Comparison of ENCODE assay signal across 13 cellular contexts in genomic region chr2:8409461-8410260, GRCh38.
A peak's percentile ranks its signal among the peaks of the same experiment; 100 is the strongest.
DNase-seq lines count a peak whose midpoint lies in the region; ATAC-seq and TF ChIP-seq lines count a peak whose summit lies in the region.
"Had no signal": no experiment of that assay in that cellular context is flagged by ENCODE, and none has a peak within 500 bp of the region (broad histone marks: within the 10 kb centered on the region; RNA-seq: fewer than 3 reads in every experiment).

No MANE protein-coding gene starts in this region.

- TF ChIP-seq CTCF in MM.1S (IDR thresholded peaks at IDR 0.05; ENCODE audit: low read length) (no peak), chondrocyte (IDR thresholded peaks at IDR 0.05) (no peak), transverse colon (IDR thresholded peaks at IDR 0.05) (no peak)

- in situ Hi-C loops in transverse colon (cut with MboI; ENCODE audit: low pct_ligation_motif_present in 1 of 4, low pct_unique_long_range_greater_than_20kb in 1 of 4, low sequenced_read_pairs in 3 of 4) = no loop called here

- TF ChIP-seq EP300 in transverse colon (IDR thresholded peaks at IDR 0.05; ENCODE audit: low read depth) = no peak

- no peak for DNase-seq in activated CD8-positive, alpha-beta memory T cell treated with anti-CD3 and anti-CD28 coated beads, Interleukin-2, amount 10 ng/mL, durations not matched to agents 7 days and 5 days
- no peak for DNase-seq in activated CD8-positive, alpha-beta memory T cell treated with anti-CD3 and anti-CD28 coated beads, Interleukin-2, amount 50 U/mL, for 48 hours
- DNase-seq in MM.1S (no peak), chondrocyte (ENCODE audit: low spot score) (no peak), renal cortical epithelial cell (ENCODE audit: low read depth) (peak; percentile 47), D341Med (ENCODE audit: low spot score) (no peak), cerebellum (ENCODE audit: low spot score) (no peak), transverse colon (no peak)
- DNase-seq: DND-41, esophagus squamous epithelium, upper lobe of right lung had no signal

- H2AFZ ChIP-seq in MM.1S (ENCODE audit: low read length) = no peak overlapping the region

- H3K36me3 Mint-ChIP-seq in activated CD8-positive, alpha-beta memory T cell treated with anti-CD3 and anti-CD28 coated beads, Interleukin-2, amount 10 ng/mL, durations not matched to agents 7 days and 5 days = peaks cover 2% of the 10 kb centered on the region
- no peaks in the 10 kb centered on the region for H3K36me3 Mint-ChIP-seq in chondrocyte (ENCODE audit: low read depth)
- H3K36me3 Mint-ChIP-seq: mesothelial cell of epicardium had no signal

- H4K20me1 ChIP-seq in MM.1S (ENCODE audit: insufficient read depth, low read length) = no peaks in the 10 kb centered on the region

- peaks cover 72% of the 10 kb centered on the region for H3K27me3 ChIP-seq in MM.1S (replicated peaks; ENCODE audit: insufficient read depth, low read length)
- H3K27me3 ChIP-seq in transverse colon = no peaks in the 10 kb centered on the region
- H3K27me3 ChIP-seq: esophagus squamous epithelium, upper lobe of right lung had no signal

- no peaks in the 10 kb centered on the region for H3K36me3 ChIP-seq in MM.1S (replicated peaks; ENCODE audit: insufficient read depth, low read length)
- H3K36me3 ChIP-seq in transverse colon = no peaks in the 10 kb centered on the region
- H3K36me3 ChIP-seq: esophagus squamous epithelium, upper lobe of right lung had no signal

- peaks cover 2% of the 10 kb centered on the region for H3K27me3 Mint-ChIP-seq in activated CD8-positive, alpha-beta memory T cell treated with anti-CD3 and anti-CD28 coated beads, Interleukin-2, amount 10 ng/mL, durations not matched to agents 7 days and 5 days
- H3K27me3 Mint-ChIP-seq in chondrocyte (ENCODE audit: low read depth) = peaks cover under 1% of the 10 kb centered on the region

- H3K4me3 ChIP-seq in MM.1S (ENCODE audit: low read length) (no peak overlapping the region), transverse colon (no peak overlapping the region)
- H3K4me3 ChIP-seq: esophagus squamous epithelium, upper lobe of right lung had no signal

- H3K27ac Mint-ChIP-seq in activated CD8-positive, alpha-beta memory T cell treated with anti-CD3 and anti-CD28 coated beads, Interleukin-2, amount 10 ng/mL, durations not matched to agents 7 days and 5 days = peak overlapping the region; percentile 81
- H3K27ac Mint-ChIP-seq in chondrocyte (ENCODE audit: unreplicated experiment) = peak overlapping the region; percentile 9
- H3K27ac Mint-ChIP-seq: mesothelial cell of epicardium had no signal

- H3K79me2 ChIP-seq in MM.1S (ENCODE audit: low read length) = no peaks in the 10 kb centered on the region

- TF ChIP-seq POLR2A in transverse colon (IDR thresholded peaks at IDR 0.05) = no peak

- H3K4me1 ChIP-seq in MM.1S (ENCODE audit: low read length) (peaks cover 16% of the 10 kb centered on the region), transverse colon (peaks cover 0 to 37% (median 17%) of the 10 kb centered on the region in 4 donors)

- WGBS in transverse colon (ENCODE audit: low coverage in 1 of 2), 2 donors = 76 to 86% methylated on average over 1 to 5 of the region's 5 CpGs

- H3K9me2 ChIP-seq in MM.1S (replicated peaks; ENCODE audit: insufficient read depth, low read length) = no peaks in the 10 kb centered on the region

- peak overlapping the region; percentile 35; the same call in 1 of the 2 replicates for H3K4me2 ChIP-seq in MM.1S (ENCODE audit: low read depth, low read length)

- no peak overlapping the region for H3K4me3 Mint-ChIP-seq in activated CD8-positive, alpha-beta memory T cell treated with anti-CD3 and anti-CD28 coated beads, Interleukin-2, amount 10 ng/mL, durations not matched to agents 7 days and 5 days
- no peak overlapping the region for H3K4me3 Mint-ChIP-seq in chondrocyte (ENCODE audit: unreplicated experiment)
- H3K4me3 Mint-ChIP-seq: mesothelial cell of epicardium had no signal

- no peaks in the 10 kb centered on the region for H3K9me3 Mint-ChIP-seq in activated CD8-positive, alpha-beta memory T cell treated with anti-CD3 and anti-CD28 coated beads, Interleukin-2, amount 10 ng/mL, durations not matched to agents 7 days and 5 days (ENCODE audit: low read depth)
- peaks cover 6% of the 10 kb centered on the region for H3K9me3 Mint-ChIP-seq in chondrocyte (ENCODE audit: low read depth)

- peaks cover 26% of the 10 kb centered on the region for H3K4me1 Mint-ChIP-seq in activated CD8-positive, alpha-beta memory T cell treated with anti-CD3 and anti-CD28 coated beads, Interleukin-2, amount 10 ng/mL, durations not matched to agents 7 days and 5 days
- peaks cover 12% of the 10 kb centered on the region for H3K4me1 Mint-ChIP-seq in chondrocyte (ENCODE audit: low read depth)

- no peaks in the 10 kb centered on the region for H3K9me3 ChIP-seq in MM.1S (replicated peaks; ENCODE audit: insufficient read depth, low read length)
- no peaks in the 10 kb centered on the region for H3K9me3 ChIP-seq in transverse colon
- H3K9me3 ChIP-seq: esophagus squamous epithelium, upper lobe of right lung had no signal

- ATAC-seq in activated CD8-positive, alpha-beta memory T cell treated with anti-CD3 and anti-CD28 coated beads, Interleukin-2, amount 10 ng/mL, durations not matched to agents 7 days and 5 days = no peak
- ATAC-seq: SK-N-SH treated with all-trans-retinoic acid at 6 μM for 48 hours, upper lobe of right lung had no signal

- no peak overlapping the region for H3K9ac ChIP-seq in MM.1S (ENCODE audit: low read length)

- H3K27ac ChIP-seq in MM.1S (ENCODE audit: low read length) (no peak overlapping the region), transverse colon (no peak overlapping the region)
- H3K27ac ChIP-seq: esophagus squamous epithelium, upper lobe of right lung had no signal

- CTCF ChIA-PET in activated CD8-positive, alpha-beta memory T cell treated with anti-CD3 and anti-CD28 coated beads, Interleukin-2, amount 10 ng/mL, durations not matched to agents 7 days and 5 days (lab: Charles Lee) = interaction anchor here (0.7 kb wide), 1 partner anchor 26 kb away, joined by 3 read pairs; no protein-coding TSS in a partner anchor

- H3F3A ChIP-seq in MM.1S (ENCODE audit: insufficient read depth, low read length) = peaks cover 15% of the 10 kb centered on the region

- intact Hi-C loops in transverse colon (cut with DNase I; ENCODE audit: low total_unique reads) = no loop called here
